Comparison of ENCODE assay signal across 11 cellular contexts in genomic region chr4:1232661-1233621, GRCh38. TPM values are rescaled to one million over a fixed set of nuclear protein-coding genes. Genes with fewer than 3 reads are reported as not detected.
A peak's percentile ranks its signal among the peaks of the same experiment; 100 is the strongest.
DNase-seq lines count a peak whose midpoint lies in the region; ATAC-seq and TF ChIP-seq lines count a peak whose summit lies in the region.
"Had no signal": no experiment of that assay in that cellular context is flagged by ENCODE, and none has a peak within 500 bp of the region (broad histone marks: within the 10 kb centered on the region; RNA-seq: fewer than 3 reads in every experiment).

No MANE protein-coding gene starts in this region.

- no peak for TF ChIP-seq CTCF in endothelial cell (IDR thresholded peaks at IDR 0.05; ENCODE audit: unreplicated experiment)
- no peak for TF ChIP-seq CTCF in upper lobe of right lung (IDR thresholded peaks at IDR 0.05)

- H3K9me3 Mint-ChIP-seq in activated naive CD4-positive, alpha-beta T cell treated with anti-CD3 and anti-CD28 coated beads for 36 hours = no peaks in the 10 kb centered on the region
- H3K9me3 Mint-ChIP-seq in endothelial cell (ENCODE audit: unreplicated experiment) = no peaks in the 10 kb centered on the region
- H3K9me3 Mint-ChIP-seq in naive thymus-derived CD4-positive, alpha-beta T cell = peaks cover 0 to 2% (median 0%) of the 10 kb centered on the region in 11 donors
- H3K9me3 Mint-ChIP-seq: activated CD4-positive, alpha-beta memory T cell treated with anti-CD3 and anti-CD28 coated beads for 36 hours had no signal

- peaks cover 14% of the 10 kb centered on the region for H3K36me3 Mint-ChIP-seq in activated naive CD4-positive, alpha-beta T cell treated with anti-CD3 and anti-CD28 coated beads for 36 hours (ENCODE audit: low read depth)
- peaks cover 24% of the 10 kb centered on the region for H3K36me3 Mint-ChIP-seq in endothelial cell (ENCODE audit: low read depth, unreplicated experiment)
- peaks cover 0 to 17% (median 5%) of the 10 kb centered on the region in 5 donors for H3K36me3 Mint-ChIP-seq in naive thymus-derived CD4-positive, alpha-beta T cell

- H3K9me3 ChIP-seq in mesodermal cell (ENCODE audit: control insufficient read depth, low read length) = no peaks in the 10 kb centered on the region
- no peaks in the 10 kb centered on the region for H3K9me3 ChIP-seq in upper lobe of right lung
- H3K9me3 ChIP-seq in naive thymus-derived CD4-positive, alpha-beta T cell (ENCODE audit: control insufficient read depth in 2 of 3, low read length in 3 of 3) = no peaks in the 10 kb centered on the region
- H3K9me3 ChIP-seq: SJCRH30 had no signal

- H3K27me3 Mint-ChIP-seq in activated naive CD4-positive, alpha-beta T cell treated with anti-CD3 and anti-CD28 coated beads for 36 hours (ENCODE audit: low read depth) = no peaks in the 10 kb centered on the region
- H3K27me3 Mint-ChIP-seq in endothelial cell (ENCODE audit: unreplicated experiment) = no peaks in the 10 kb centered on the region
- no peaks in the 10 kb centered on the region for H3K27me3 Mint-ChIP-seq in naive thymus-derived CD4-positive, alpha-beta T cell
- H3K27me3 Mint-ChIP-seq: activated CD4-positive, alpha-beta memory T cell treated with anti-CD3 and anti-CD28 coated beads for 36 hours had no signal

- H3K27ac Mint-ChIP-seq in activated naive CD4-positive, alpha-beta T cell treated with anti-CD3 and anti-CD28 coated beads for 36 hours = peak overlapping the region; percentile 18
- peak overlapping the region; percentile 52 for H3K27ac Mint-ChIP-seq in endothelial cell (ENCODE audit: unreplicated experiment)
- H3K27ac Mint-ChIP-seq in naive thymus-derived CD4-positive, alpha-beta T cell = peak overlapping the region in 3 of 9 donors; percentile 12 to 69 (median 60)
- H3K27ac Mint-ChIP-seq: activated CD4-positive, alpha-beta memory T cell treated with anti-CD3 and anti-CD28 coated beads for 36 hours had no signal

- peak; percentile 34 for ATAC-seq in upper lobe of right lung
- ATAC-seq in HG03196 (IDR thresholded peaks at IDR 0.05; ENCODE audit: unreplicated experiment) = no peak
- ATAC-seq in naive thymus-derived CD4-positive, alpha-beta T cell = no peak

- POLR2A ChIA-PET in naive thymus-derived CD4-positive, alpha-beta T cell (lab: Charles Lee) = interaction anchor here (0.7 kb wide), 1 partner anchor 114 kb away, joined by 3 read pairs; the partner anchor contains the start of gene UVSSA

- H3K4me1 ChIP-seq in mesodermal cell (ENCODE audit: control insufficient read depth, insufficient read depth, low read length, poor library complexity, severe bottlenecking) (peaks cover 14% of the 10 kb centered on the region), upper lobe of right lung (peaks cover 21% of the 10 kb centered on the region)
- no peaks in the 10 kb centered on the region for H3K4me1 ChIP-seq in naive thymus-derived CD4-positive, alpha-beta T cell (ENCODE audit: control insufficient read depth in 2 of 2, insufficient read depth in 2 of 2, low read length in 2 of 2)
- H3K4me1 ChIP-seq: SJCRH30 had no signal

- DNase-seq in activated naive CD4-positive, alpha-beta T cell treated with anti-CD3 and anti-CD28 coated beads for 36 hours = no peak
- no peak for DNase-seq in activated naive CD4-positive, alpha-beta T cell treated with Interleukin-2 at 50 U/mL for 16 hours
- DNase-seq in endothelial cell (ENCODE audit: low spot score) (peak; percentile 27), upper lobe of right lung (no peak), hippocampal formation (lab: John Stamatoyannopoulos, UW) (no peak)
- DNase-seq in naive thymus-derived CD4-positive, alpha-beta T cell = no peak
- DNase-seq: activated CD4-positive, alpha-beta memory T cell treated with anti-CD3 and anti-CD28 coated beads for 36 hours; NCI-H2171 treated with DMSO at 0.1 percent for 48 hours; SJCRH30 had no signal

- H3K36me3 ChIP-seq in mesodermal cell (ENCODE audit: control insufficient read depth, insufficient read depth, low read length) (peaks cover 83% of the 10 kb centered on the region), upper lobe of right lung (peaks cover 84% of the 10 kb centered on the region)
- peaks cover 0 to 100% (median 9%) of the 10 kb centered on the region in 3 experiments for H3K36me3 ChIP-seq in naive thymus-derived CD4-positive, alpha-beta T cell (ENCODE audit: control insufficient read depth in 2 of 3, insufficient read depth in 3 of 3, low read length in 3 of 3)

- H3K4me3 ChIP-seq in mesodermal cell (ENCODE audit: extremely low read depth, insufficient read depth, low read length, poor library complexity, severe bottlenecking) = no peak overlapping the region
- H3K4me3 ChIP-seq in upper lobe of right lung = no peak overlapping the region
- H3K4me3 ChIP-seq in naive thymus-derived CD4-positive, alpha-beta T cell (ENCODE audit: low read length) = no peak overlapping the region
- H3K4me3 ChIP-seq: SJCRH30 had no signal

- CTCF ChIA-PET in activated naive CD4-positive, alpha-beta T cell treated with anti-CD3 and anti-CD28 coated beads for 36 hours (lab: Charles Lee) = no interaction called here
- CTCF ChIA-PET in naive thymus-derived CD4-positive, alpha-beta T cell (lab: Charles Lee) = no interaction called here

- H3K27me3 ChIP-seq in upper lobe of right lung = no peaks in the 10 kb centered on the region
- H3K27me3 ChIP-seq in naive thymus-derived CD4-positive, alpha-beta T cell (ENCODE audit: control insufficient read depth in 2 of 2, insufficient read depth in 2 of 2, low read length in 2 of 2) = no peaks in the 10 kb centered on the region
- H3K27me3 ChIP-seq: SJCRH30 had no signal

- WGBS in mesodermal cell (ENCODE audit: insufficient coverage in 2 of 2), 2 experiments = 87 to 89% methylated on average over 31 to 32 of the region's 32 CpGs

- intact Hi-C loops in activated naive CD4-positive, alpha-beta T cell treated with anti-CD3 and anti-CD28 coated beads for 36 hours (cut with micrococcal nuclease) = no loop called here
- intact Hi-C loops in upper lobe of right lung (cut with DNase I) = no loop called here
- intact Hi-C loops in naive thymus-derived CD4-positive, alpha-beta T cell (cut with micrococcal nuclease) = no loop called here

- H3K4me1 Mint-ChIP-seq in activated naive CD4-positive, alpha-beta T cell treated with anti-CD3 and anti-CD28 coated beads for 36 hours (ENCODE audit: low read depth) = no peaks in the 10 kb centered on the region
- H3K4me1 Mint-ChIP-seq in endothelial cell (ENCODE audit: unreplicated experiment) = no peaks in the 10 kb centered on the region
- H3K4me1 Mint-ChIP-seq in naive thymus-derived CD4-positive, alpha-beta T cell = peaks cover 0 to 8% (median 4%) of the 10 kb centered on the region in 7 donors

- H3K27ac ChIP-seq in mesodermal cell (ENCODE audit: low read depth, low read length, severe bottlenecking) (peak overlapping the region; percentile 92), upper lobe of right lung (peak overlapping the region; percentile 63)
- H3K27ac ChIP-seq in naive thymus-derived CD4-positive, alpha-beta T cell (ENCODE audit: low read depth, low read length) = no peak overlapping the region
- H3K27ac ChIP-seq: SJCRH30 had no signal

- no peak overlapping the region for H3K4me3 Mint-ChIP-seq in activated naive CD4-positive, alpha-beta T cell treated with anti-CD3 and anti-CD28 coated beads for 36 hours
- H3K4me3 Mint-ChIP-seq in endothelial cell (ENCODE audit: unreplicated experiment) = no peak overlapping the region
- no peak overlapping the region for H3K4me3 Mint-ChIP-seq in naive thymus-derived CD4-positive, alpha-beta T cell
- H3K4me3 Mint-ChIP-seq: activated CD4-positive, alpha-beta memory T cell treated with anti-CD3 and anti-CD28 coated beads for 36 hours had no signal

RNA-seq across cellular contexts. Expression of gene CTBP1, which starts 16.0 kb away (rescaled TPM):
- 100 to 1,000 TPM; 136 to 140 TPM for total RNA-seq in activated naive CD4-positive, alpha-beta T cell treated with anti-CD3 and anti-CD28 coated beads for 36 hours
- total RNA-seq in endothelial cell (ENCODE audit: unreplicated experiment) (165 TPM), upper lobe of right lung (169 TPM)
- 121 TPM for polyA plus RNA-seq in mesodermal cell (2013, experiment 1 of 2)
- polyA plus RNA-seq in mesodermal cell (2013, experiment 2 of 2) = 106 TPM
- 100 to 1,000 TPM; 177 to 233 (median 200) TPM for total RNA-seq in naive thymus-derived CD4-positive, alpha-beta T cell
- polyA plus RNA-seq in naive thymus-derived CD4-positive, alpha-beta T cell = 10 to 100 TPM; 57.2 to 79.2 TPM

RNA-seq across cellular contexts. Expression of gene MAEA, which starts 56.8 kb away (rescaled TPM):
- total RNA-seq in activated naive CD4-positive, alpha-beta T cell treated with anti-CD3 and anti-CD28 coated beads for 36 hours = 10 to 100 TPM; 25.2 to 29.4 TPM
- total RNA-seq in endothelial cell (ENCODE audit: unreplicated experiment) (68.2 TPM), upper lobe of right lung (63.2 TPM)
- 60.2 TPM for polyA plus RNA-seq in mesodermal cell (2013, experiment 1 of 2)
- polyA plus RNA-seq in mesodermal cell (2013, experiment 2 of 2) = 56.9 TPM
- 10 to 100 TPM; 56.2 to 92.2 (median 79.4) TPM for total RNA-seq in naive thymus-derived CD4-positive, alpha-beta T cell
- polyA plus RNA-seq in naive thymus-derived CD4-positive, alpha-beta T cell = 10 to 100 TPM; 45.3 to 88.5 TPM
